12 cellular contexts compared by ENCODE assay signal in genomic region chr1:19427087-19427781, GRCh38. TPM values are rescaled to one million over a fixed set of nuclear protein-coding genes. Genes with fewer than 3 reads are reported as not detected.
DNase-seq lines count a peak whose midpoint lies in the region; ATAC-seq and TF ChIP-seq lines count a peak whose summit lies in the region.
"Had no signal": no experiment of that assay in that cellular context is flagged by ENCODE, and none has a peak within 500 bp of the region (broad histone marks: within the 10 kb centered on the region; RNA-seq: fewer than 3 reads in every experiment).

No MANE protein-coding gene starts in this region.

- no peaks in the 10 kb centered on the region for H3K36me3 ChIP-seq in gastroesophageal sphincter
- no peaks in the 10 kb centered on the region for H3K36me3 ChIP-seq in gastrocnemius medialis
- H3K36me3 ChIP-seq in BE2C: no peaks in the 10 kb centered on the region

- no peaks in the 10 kb centered on the region for H3K9me3 Mint-ChIP-seq in CD4-positive, alpha-beta T cell
- H3K9me3 Mint-ChIP-seq in activated T-helper 1 cell treated with anti-CD3 and anti-CD28 coated beads, Interleukin-12 subunit alpha, Interleukin-12 subunit beta, Interleukin-2, Interleukin-4 antibody, amounts not matched to agents 30 ng/mL and 10 ng/mL and 1 ng/mL, durations not matched to agents 14 hours and 24 hours and 36 hours: no peaks in the 10 kb centered on the region

- no peak for ATAC-seq in CD4-positive, alpha-beta T cell (ENCODE audit: poor library complexity)
- ATAC-seq in gastroesophageal sphincter (peak; percentile 73), gastrocnemius medialis (no peak), HG03280 (IDR thresholded peaks at IDR 0.05; ENCODE audit: unreplicated experiment) (no peak)

- no peaks in the 10 kb centered on the region for H3K27me3 ChIP-seq in CD4-positive, alpha-beta T cell (ENCODE audit: control insufficient read depth, insufficient read depth, low read length)
- H3K27me3 ChIP-seq in gastroesophageal sphincter (no peaks in the 10 kb centered on the region), gastrocnemius medialis (no peaks in the 10 kb centered on the region), BE2C (no peaks in the 10 kb centered on the region)

- no peak for TF ChIP-seq POLR2A in gastroesophageal sphincter (IDR thresholded peaks at IDR 0.05)
- TF ChIP-seq POLR2A in gastrocnemius medialis (IDR thresholded peaks at IDR 0.05): no peak

- peak overlapping the region; percentile 80 for H3K27ac Mint-ChIP-seq in CD4-positive, alpha-beta T cell
- peak overlapping the region; percentile 47 for H3K27ac Mint-ChIP-seq in activated T-helper 1 cell treated with anti-CD3 and anti-CD28 coated beads, Interleukin-12 subunit alpha, Interleukin-12 subunit beta, Interleukin-2, Interleukin-4 antibody, amounts not matched to agents 30 ng/mL and 10 ng/mL and 1 ng/mL, durations not matched to agents 14 hours and 24 hours and 36 hours

- DNase-seq in CD4-positive, alpha-beta T cell: no peak
- DNase-seq in activated T-helper 1 cell treated with anti-CD3 and anti-CD28 coated beads, Interleukin-12 subunit alpha, Interleukin-12 subunit beta, Interleukin-2, Interleukin-4 antibody, amounts not matched to agents 30 ng/mL and 10 ng/mL and 1 ng/mL, durations not matched to agents 14 hours and 24 hours and 36 hours (ENCODE audit: low spot score): no peak
- DNase-seq in gastrocnemius medialis (no peak), head of caudate nucleus (no peak), BE2C (no peak)
- DNase-seq in stimulated activated CD4-positive, alpha-beta T cell treated with anti-CD3 and anti-CD28 coated beads, Interleukin-4, amount 100 ng/mL, for 1 hour: no peak
- DNase-seq: activated naive CD4-positive, alpha-beta T cell treated with anti-CD3 and anti-CD28 coated beads, Interleukin-2, amount 50 U/mL, for 16 hours; DMS79 treated with DMSO at 0.1 percent for 48 hours; H7; NCI-H1048 had no signal

- H3K36me3 Mint-ChIP-seq in CD4-positive, alpha-beta T cell (ENCODE audit: low read depth): peaks cover 50% of the 10 kb centered on the region
- H3K36me3 Mint-ChIP-seq in activated T-helper 1 cell treated with anti-CD3 and anti-CD28 coated beads, Interleukin-12 subunit alpha, Interleukin-12 subunit beta, Interleukin-2, Interleukin-4 antibody, amounts not matched to agents 30 ng/mL and 10 ng/mL and 1 ng/mL, durations not matched to agents 14 hours and 24 hours and 36 hours (ENCODE audit: low read depth): peaks cover 8% of the 10 kb centered on the region

- no peaks in the 10 kb centered on the region for H3K27me3 Mint-ChIP-seq in CD4-positive, alpha-beta T cell
- no peaks in the 10 kb centered on the region for H3K27me3 Mint-ChIP-seq in activated T-helper 1 cell treated with anti-CD3 and anti-CD28 coated beads, Interleukin-12 subunit alpha, Interleukin-12 subunit beta, Interleukin-2, Interleukin-4 antibody, amounts not matched to agents 30 ng/mL and 10 ng/mL and 1 ng/mL, durations not matched to agents 14 hours and 24 hours and 36 hours (ENCODE audit: insufficient read depth)

- POLR2A ChIA-PET in CD4-positive, alpha-beta T cell (lab: Charles Lee): no interaction called here

- no peak overlapping the region for H3K4me3 Mint-ChIP-seq in CD4-positive, alpha-beta T cell
- H3K4me3 Mint-ChIP-seq in activated T-helper 1 cell treated with anti-CD3 and anti-CD28 coated beads, Interleukin-12 subunit alpha, Interleukin-12 subunit beta, Interleukin-2, Interleukin-4 antibody, amounts not matched to agents 30 ng/mL and 10 ng/mL and 1 ng/mL, durations not matched to agents 14 hours and 24 hours and 36 hours: no peak overlapping the region

- intact Hi-C loops in CD4-positive, alpha-beta T cell (cut with DNase I, micrococcal nuclease): no loop called here
- intact Hi-C loops in activated T-helper 1 cell treated with anti-CD3 and anti-CD28 coated beads, Interleukin-12 subunit alpha, Interleukin-12 subunit beta, Interleukin-2, Interleukin-4 antibody, amounts not matched to agents 30 ng/mL and 10 ng/mL and 1 ng/mL, durations not matched to agents 14 hours and 24 hours and 36 hours (cut with micrococcal nuclease): no loop called here
- intact Hi-C loops in gastrocnemius medialis (cut with DNase I; ENCODE audit: low total_unique reads): no loop called here
- intact Hi-C loops in head of caudate nucleus (cut with DNase I): no loop called here

- H3K4me1 Mint-ChIP-seq in CD4-positive, alpha-beta T cell (ENCODE audit: low read depth): peaks cover 86% of the 10 kb centered on the region
- H3K4me1 Mint-ChIP-seq in activated T-helper 1 cell treated with anti-CD3 and anti-CD28 coated beads, Interleukin-12 subunit alpha, Interleukin-12 subunit beta, Interleukin-2, Interleukin-4 antibody, amounts not matched to agents 30 ng/mL and 10 ng/mL and 1 ng/mL, durations not matched to agents 14 hours and 24 hours and 36 hours (ENCODE audit: low read depth): peaks cover 60% of the 10 kb centered on the region

- no peaks in the 10 kb centered on the region for H3K9me3 ChIP-seq in CD4-positive, alpha-beta T cell (ENCODE audit: control insufficient read depth, low read length)
- H3K9me3 ChIP-seq in gastroesophageal sphincter: no peaks in the 10 kb centered on the region
- no peaks in the 10 kb centered on the region for H3K9me3 ChIP-seq in gastrocnemius medialis
- no peaks in the 10 kb centered on the region for H3K9me3 ChIP-seq in BE2C

- H3K4me3 ChIP-seq in gastroesophageal sphincter (no peak overlapping the region), gastrocnemius medialis (no peak overlapping the region), BE2C (ENCODE audit: low read depth, low read length) (no peak overlapping the region)

- CTCF ChIA-PET in CD4-positive, alpha-beta T cell (lab: Charles Lee): no interaction called here

- TF ChIP-seq CTCF in CD4-positive, alpha-beta T cell (IDR thresholded peaks at IDR 0.05): no peak
- TF ChIP-seq CTCF in gastroesophageal sphincter (IDR thresholded peaks at IDR 0.05) (no peak), gastrocnemius medialis (IDR thresholded peaks at IDR 0.05 in 4 of 5, conservative IDR thresholded peaks at IDR 0.05 in 1 of 5) (no peak), BE2C (IDR thresholded peaks at IDR 0.05; ENCODE audit: low read depth, low read length) (no peak)

- no peak overlapping the region for H3K27ac ChIP-seq in CD4-positive, alpha-beta T cell (ENCODE audit: low read depth, low read length)
- H3K27ac ChIP-seq in gastroesophageal sphincter (peak overlapping the region; percentile 87 to 93 (median 92)), gastrocnemius medialis (peak overlapping the region; percentile 60 to 70 (median 62))

- H3K4me1 ChIP-seq in gastroesophageal sphincter (peaks cover 43 to 100% (median 84%) of the 10 kb centered on the region in 3 donors), gastrocnemius medialis (peaks cover 89 to 92% of the 10 kb centered on the region in 2 donors), BE2C (no peaks in the 10 kb centered on the region)

- TF ChIP-seq EP300 in gastroesophageal sphincter (IDR thresholded peaks at IDR 0.05): peak; percentile 65

- 29 to 38% methylated on average over 8 to 14 of the region's 14 CpGs for WGBS in gastroesophageal sphincter (ENCODE audit: low coverage in 1 of 2), 2 donors

- in situ Hi-C loops in gastrocnemius medialis (cut with MboI; ENCODE audit: low sequenced_read_pairs in 4 of 4): no loop called here

RNA-seq across cellular contexts. Expression of gene CAPZB, which starts 58.1 kb away (rescaled TPM):
- total RNA-seq in CD4-positive, alpha-beta T cell: 100 to 1,000 TPM; 168 to 173 TPM
- 317 and 323 TPM in 2 replicates for total RNA-seq in activated T-helper 1 cell treated with anti-CD3 and anti-CD28 coated beads, Interleukin-12 subunit alpha, Interleukin-12 subunit beta, Interleukin-2, Interleukin-4 antibody, amounts not matched to agents 30 ng/mL and 10 ng/mL and 1 ng/mL, durations not matched to agents 14 hours and 24 hours and 36 hours
- total RNA-seq in gastroesophageal sphincter (100 to 1,000 TPM; 160 to 288 (median 184) TPM), gastrocnemius medialis (10 to 100 TPM; 48.6 to 93.8 (median 74.9) TPM)
- polyA plus RNA-seq in BE2C (2012; ENCODE audit: insufficient read depth, insufficient read length, low read depth): 161 TPM
